In genomic region chr19:4369888-4370260, GRCh38 we compare ENCODE assay signal across 1 cellular context.
TF ChIP-seq lines count a peak whose summit lies in the region.

No MANE protein-coding gene starts in this region.

TF ChIP-seq in HEK293, 187 proteins besides CTCF, POLR2A, EP300 and RAD21 (continued from another document):
- TF ChIP-seq ZNF37A (tag by site-specific recombination; IDR thresholded peaks at IDR 0.05) (no peak), ZNF529 (tag by site-specific recombination; IDR thresholded peaks at IDR 0.05; ENCODE audit: insufficient replicate concordance) (no peak), ZNF654 (tag by site-specific recombination; IDR thresholded peaks at IDR 0.05; ENCODE audit: low read depth) (no peak), ZBTB49 (tag by site-specific recombination; IDR thresholded peaks at IDR 0.05; ENCODE audit: low read depth) (no peak), ZNF292 (tag by site-specific recombination; IDR thresholded peaks at IDR 0.05; ENCODE audit: borderline replicate concordance, low read depth) (no peak), ZNF629 (tag by site-specific recombination; IDR thresholded peaks at IDR 0.05) (no peak), SALL2 (tag by site-specific recombination; IDR thresholded peaks at IDR 0.05; ENCODE audit: borderline replicate concordance) (no peak), ZNF391 (tag by site-specific recombination; IDR thresholded peaks at IDR 0.05; ENCODE audit: borderline replicate concordance, low read depth) (no peak), KLF9 (tag by site-specific recombination; IDR thresholded peaks at IDR 0.05; ENCODE audit: low read depth) (no peak), PRDM2 (tag by site-specific recombination; IDR thresholded peaks at IDR 0.05; ENCODE audit: borderline replicate concordance) (no peak), ZNF473 (tag by site-specific recombination; IDR thresholded peaks at IDR 0.05) (no peak), ZBTB10 (tag by site-specific recombination; IDR thresholded peaks at IDR 0.05) (no peak), GLIS1 (tag by site-specific recombination; IDR thresholded peaks at IDR 0.05) (no peak), ZNF433 (tag by site-specific recombination; IDR thresholded peaks at IDR 0.05; ENCODE audit: low read depth) (no peak), ZNF274 (IDR thresholded peaks at IDR 0.05; ENCODE audit: low read length) (no peak), ZNF274 (tag by site-specific recombination; IDR thresholded peaks at IDR 0.05; ENCODE audit: borderline replicate concordance) (no peak)
